15 cellular contexts compared by ENCODE assay signal in genomic region chr20:32165836-32166545, GRCh38. TPM values are rescaled to one million over a fixed set of nuclear protein-coding genes. Genes with fewer than 3 reads are reported as not detected.
DNase-seq lines count a peak whose midpoint lies in the region; ATAC-seq and TF ChIP-seq lines count a peak whose summit lies in the region.
"Had no signal": no experiment of that assay in that cellular context is flagged by ENCODE, and none has a peak within 500 bp of the region (broad histone marks: within the 10 kb centered on the region; RNA-seq: fewer than 3 reads in every experiment).

No MANE protein-coding gene starts in this region.

- no peaks in the 10 kb centered on the region for H3K4me1 ChIP-seq in PC-3 (ENCODE audit: insufficient read depth, low read length)
- H3K4me1 ChIP-seq: foreskin keratinocyte had no signal

- no peaks in the 10 kb centered on the region for H3K79me2 ChIP-seq in PC-3 (ENCODE audit: low read length)

- H3K27me3 ChIP-seq in PC-3 (ENCODE audit: low read length), result no peaks in the 10 kb centered on the region
- H3K27me3 ChIP-seq: foreskin keratinocyte had no signal

- intact Hi-C loops in PC-3 (cut with micrococcal nuclease) (no loop called here), posterior vena cava (cut with DNase I) (no loop called here)

- H3K27ac ChIP-seq in PC-3 (ENCODE audit: low read length) (no peak overlapping the region), caudate nucleus (ENCODE audit: low read depth, low read length) (peak overlapping the region; percentile 80)
- H3K27ac ChIP-seq: foreskin keratinocyte had no signal

- CTCF ChIA-PET in PC-3 (lab: Charles Lee), result no interaction called here

- no peak overlapping the region for H3K4me3 ChIP-seq in PC-3 (ENCODE audit: low read length)
- H3K4me3 ChIP-seq: mucosa of descending colon had no signal

- no peak overlapping the region for H2AFZ ChIP-seq in PC-3 (ENCODE audit: low read length)

- no peaks in the 10 kb centered on the region for H4K20me1 ChIP-seq in PC-3 (ENCODE audit: low read length)

- TSS peak; percentile 28 for BruUV-seq in PC-3 (replicated peaks; lab: Mats Ljungman, UMichigan)

- H3K4me2 ChIP-seq in PC-3 (ENCODE audit: low read length), result no peak overlapping the region

- peaks cover 20% of the 10 kb centered on the region; the same call in 1 of the 2 replicates for H3K36me3 ChIP-seq in PC-3 (ENCODE audit: low read depth, low read length)

- DNase-seq in PC-3 (no peak), caudate nucleus (lab: John Stamatoyannopoulos, UW) (no peak), posterior vena cava (ENCODE audit: low spot score) (peak; percentile 69), D341Med (ENCODE audit: low spot score) (no peak)
- no peak for DNase-seq in effector CD4-positive, alpha-beta T cell
- DNase-seq: activated CD4-positive, alpha-beta T cell treated with anti-CD3 and anti-CD28 coated beads for 1 hour; activated CD8-positive, alpha-beta memory T cell treated with anti-CD3 and anti-CD28 coated beads, Interleukin-2, amount 10 ng/mL, durations not matched to agents 7 days and 5 days; activated gamma-delta T cell treated with Interleukin-2 at 50 U/mL for 16 hours; Calu3; foreskin keratinocyte; NCI-H1417; NCI-H774; stimulated activated CD4-positive, alpha-beta T cell treated with anti-CD3 and anti-CD28 coated beads, Interleukin-4, amount 100 ng/mL, for 24 hours had no signal

- H3K9me3 ChIP-seq in PC-3 (ENCODE audit: low read length), result no peaks in the 10 kb centered on the region
- H3K9me3 ChIP-seq: mucosa of descending colon had no signal

- no peaks in the 10 kb centered on the region for H3K9me2 ChIP-seq in PC-3 (replicated peaks; ENCODE audit: low read length)

- no peak for TF ChIP-seq CTCF in PC-3 (conservative IDR thresholded peaks at IDR 0.05; ENCODE audit: low read depth, low read length)

- no peaks in the 10 kb centered on the region for H3F3A ChIP-seq in PC-3 (ENCODE audit: low read length, unreplicated experiment)

- ATAC-seq in PC-3 (no peak), HG03095 (IDR thresholded peaks at IDR 0.05; ENCODE audit: unreplicated experiment) (no peak)
- ATAC-seq: activated CD8-positive, alpha-beta memory T cell treated with anti-CD3 and anti-CD28 coated beads, Interleukin-2, amount 10 ng/mL, durations not matched to agents 7 days and 5 days; foreskin keratinocyte; mucosa of descending colon had no signal

- POLR2A ChIA-PET in PC-3 (lab: Charles Lee; ENCODE audit: unreplicated experiment), result no interaction called here

- H3K9ac ChIP-seq in PC-3 (ENCODE audit: low read length), result no peak overlapping the region

RNA-seq across cellular contexts. Expression of gene PLAGL2, which starts 41.6 kb away (rescaled TPM):
- total RNA-seq in PC-3 (2014; rRNA removed) (4.4 and 6.2 TPM in 2 replicates), posterior vena cava (1 to 10 TPM; 4.8 to 5.6 TPM)

RNA-seq across cellular contexts. Expression of gene POFUT1, which starts 41.7 kb away (rescaled TPM):
- total RNA-seq in PC-3 (2014; rRNA removed), result 41.9 and 56.3 TPM in 2 replicates
- total RNA-seq in posterior vena cava, result 10 to 100 TPM; 34.6 to 36.4 TPM

RNA-seq across cellular contexts. Expression of gene TM9SF4, which starts 56.5 kb away (rescaled TPM):
- 32.6 and 33.9 TPM in 2 replicates for total RNA-seq in PC-3 (2014; rRNA removed)
- 10 to 100 TPM; 29.4 to 30.0 TPM for total RNA-seq in posterior vena cava
